8 cellular contexts compared by ENCODE assay signal in genomic region chr11:62591448-62592215, GRCh38. TPM values are rescaled to one million over a fixed set of nuclear protein-coding genes. Genes with fewer than 3 reads are reported as not detected.
A peak's percentile ranks its signal among the peaks of the same experiment; 100 is the strongest.
DNase-seq lines count a peak whose midpoint lies in the region; ATAC-seq and TF ChIP-seq lines count a peak whose summit lies in the region.

Gene TUT1 (minus strand): TSS chr11:62591523. CDS start chr11:62591485, 38 bp downstream.

- peak; percentile 96 for ATAC-seq in gastroesophageal sphincter

- H3K9me3 ChIP-seq in gastroesophageal sphincter (no peaks in the 10 kb centered on the region), neutrophil (no peaks in the 10 kb centered on the region)

- peak within 1 kb of the TSS; percentile 94 for H3K27ac Mint-ChIP-seq in activated naive CD4-positive, alpha-beta T cell treated with anti-CD3 and anti-CD28 coated beads for 36 hours

- peak within 1 kb of the TSS; percentile 91 to 97 (median 92) for H3K27ac ChIP-seq in gastroesophageal sphincter
- H3K27ac ChIP-seq in neutrophil, result peak within 1 kb of the TSS; percentile 90

- CTCF ChIA-PET in activated naive CD4-positive, alpha-beta T cell treated with anti-CD3 and anti-CD28 coated beads for 36 hours (lab: Charles Lee), result interaction anchor here (0.6 to 4.6 kb wide), 22 partner anchors 10 to 212 kb away, joined by 3 to 28 read pairs (median 4); partner anchors contain the start of genes C11orf98, CSKMT, EEF1G and EML3

- DNase-seq in GM03348 (ENCODE audit: low spot score), result peak; percentile 92
- DNase-seq in HFF-Myc (ENCODE audit: extremely low read depth, low read depth), result peak; percentile 98
- peak; percentile 99 for DNase-seq in NAMALWA (ENCODE audit: low spot score)
- peak; percentile 100 for DNase-seq in SK-N-DZ (ENCODE audit: low spot score)
- DNase-seq in activated naive CD4-positive, alpha-beta T cell treated with anti-CD3 and anti-CD28 coated beads for 36 hours, result peak; percentile 98
- peak; percentile 100 for DNase-seq in superior temporal gyrus (ENCODE audit: extremely low spot score)

- H3K27me3 ChIP-seq in gastroesophageal sphincter (no peaks in the 10 kb centered on the region), neutrophil (no peaks in the 10 kb centered on the region)

- H3K9me3 Mint-ChIP-seq in activated naive CD4-positive, alpha-beta T cell treated with anti-CD3 and anti-CD28 coated beads for 36 hours, result no peaks in the 10 kb centered on the region

- H3K27me3 Mint-ChIP-seq in activated naive CD4-positive, alpha-beta T cell treated with anti-CD3 and anti-CD28 coated beads for 36 hours (ENCODE audit: low read depth), result no peaks in the 10 kb centered on the region

- no peak for TF ChIP-seq CTCF in HFF-Myc (IDR thresholded peaks at IDR 0.05; ENCODE audit: low read depth, low read length, missing control alignments)
- TF ChIP-seq CTCF in gastroesophageal sphincter (IDR thresholded peaks at IDR 0.05), result no peak
- peak; percentile 39 for TF ChIP-seq CTCF in neutrophil (IDR thresholded peaks at IDR 0.05)

- peaks cover 55% of the 10 kb centered on the region for H3K4me1 Mint-ChIP-seq in activated naive CD4-positive, alpha-beta T cell treated with anti-CD3 and anti-CD28 coated beads for 36 hours (ENCODE audit: low read depth)

- WGBS in gastroesophageal sphincter (ENCODE audit: low coverage in 1 of 2), 2 donors, result 0 to 1% methylated on average over 8 to 20 of the region's 64 CpGs

- H3K4me3 ChIP-seq in HFF-Myc (replicated peaks; ENCODE audit: low read depth, low read length), result peak within 1 kb of the TSS; percentile 94
- peak within 1 kb of the TSS; percentile 57 to 85 for H3K4me3 ChIP-seq in gastroesophageal sphincter
- H3K4me3 ChIP-seq in neutrophil (ENCODE audit: low read depth in 1 of 2, low read length in 1 of 2), result peak within 1 kb of the TSS; percentile 76 to 85

- TF ChIP-seq EP300 in gastroesophageal sphincter (IDR thresholded peaks at IDR 0.05), result no peak

- H3K36me3 ChIP-seq in gastroesophageal sphincter, result peaks cover 0 to 59% of the 10 kb centered on the region in 2 donors
- H3K36me3 ChIP-seq in neutrophil, result peaks cover 39% of the 10 kb centered on the region

- peak within 1 kb of the TSS; percentile 94 for H3K4me3 Mint-ChIP-seq in activated naive CD4-positive, alpha-beta T cell treated with anti-CD3 and anti-CD28 coated beads for 36 hours

- TF ChIP-seq POLR2A in gastroesophageal sphincter (IDR thresholded peaks at IDR 0.05), result peak; percentile 66 to 77

- intact Hi-C loops in activated naive CD4-positive, alpha-beta T cell treated with anti-CD3 and anti-CD28 coated beads for 36 hours (cut with micrococcal nuclease), result loop anchor here (1.0 to 2.0 kb wide), 12 partner anchors 8 to 179 kb away; partner anchors contain the start of genes C11orf98, CSKMT, GANAB and HNRNPUL2

- peaks cover 0 to 52% (median 22%) of the 10 kb centered on the region in 3 donors for H3K4me1 ChIP-seq in gastroesophageal sphincter
- peaks cover 29 to 33% of the 10 kb centered on the region in 2 experiments for H3K4me1 ChIP-seq in neutrophil (ENCODE audit: control insufficient read depth in 1 of 2, insufficient read depth in 1 of 2, low read depth in 1 of 2, low read length in 1 of 2)

- H3K36me3 Mint-ChIP-seq in activated naive CD4-positive, alpha-beta T cell treated with anti-CD3 and anti-CD28 coated beads for 36 hours (ENCODE audit: low read depth), result peaks cover 37% of the 10 kb centered on the region

RNA-seq across cellular contexts. Expression of gene TUT1, which starts in this region (rescaled TPM):
- polyA plus RNA-seq in SK-N-DZ (2014; cell fraction: cytosol; rRNA removed), result 29.3 and 33.3 TPM in 2 replicates
- polyA plus RNA-seq in SK-N-DZ (2014; cell fraction: nucleus; rRNA removed), result 46.7 and 63.7 TPM in 2 replicates
- total RNA-seq in activated naive CD4-positive, alpha-beta T cell treated with anti-CD3 and anti-CD28 coated beads for 36 hours, result 10 to 100 TPM; 38.2 to 42.0 TPM
- total RNA-seq in gastroesophageal sphincter, result 1 to 10 TPM; 3.8 to 9.6 (median 7.6) TPM

Comparison
In these comparisons a context has a peak if more than half of its experiments do, and no peak if none do; other contexts are left out.
1. Peak in every context shown above with its lines: DNase-seq, ATAC-seq, H3K4me3 ChIP-seq and H3K27ac ChIP-seq.